ENCODE assay signal across 1 cellular context in the genomic region with DNA sequence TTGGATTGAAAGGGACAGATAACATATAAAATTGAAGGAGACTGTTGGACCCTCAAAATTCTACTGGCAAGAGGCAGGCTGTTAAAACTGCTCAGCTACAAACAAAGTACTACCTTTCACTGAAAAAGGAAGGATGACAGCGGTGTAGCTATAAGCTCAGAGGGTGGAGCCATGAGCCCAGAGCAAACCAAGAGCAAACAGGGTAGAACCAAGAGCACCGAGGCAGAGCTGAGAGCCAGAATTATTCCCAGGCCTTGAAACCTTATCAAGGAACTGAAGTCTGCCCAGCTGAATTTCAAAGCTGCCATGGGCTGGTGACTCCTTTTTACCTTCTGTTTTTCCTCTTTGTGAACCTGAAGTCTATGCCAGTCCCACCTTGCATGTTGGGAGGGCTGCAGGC.
TF ChIP-seq lines count a peak whose summit lies in the region.

No MANE protein-coding gene starts in this region.

TF ChIP-seq in endothelial cell of umbilical vein, 7 proteins besides CTCF, POLR2A, EP300 and RAD21 (continued from another document):
- TF ChIP-seq GATA2 (IDR thresholded peaks at IDR 0.05; ENCODE audit: insufficient read depth, insufficient read length, low read depth, low read length) (no peak), EZH2 (IDR thresholded peaks at IDR 0.05; ENCODE audit: borderline replicate concordance, low read depth, low read length, severe bottlenecking) (no peak)
TF ChIP-seq in endothelial cell of umbilical vein: peak in this region for 0.
